ENCODE assay signal across 25 cellular contexts in genomic region chr5:140084466-140084865, GRCh38. TPM values are rescaled to one million over a fixed set of nuclear protein-coding genes. Genes with fewer than 3 reads are reported as not detected.
A peak's percentile ranks its signal among the peaks of the same experiment; 100 is the strongest.
DNase-seq lines count a peak whose midpoint lies in the region; ATAC-seq, FAIRE-seq and TF ChIP-seq lines count a peak whose summit lies in the region.
"Had no signal": no experiment of that assay in that cellular context is flagged by ENCODE, and none has a peak within 500 bp of the region (broad histone marks: within the 10 kb centered on the region; RNA-seq: fewer than 3 reads in every experiment).

No MANE protein-coding gene starts in this region.

- no peaks in the 10 kb centered on the region for H3K9me2 ChIP-seq in GM23248 (ENCODE audit: insufficient read depth)

- H3K4me3 Mint-ChIP-seq in activated T-cell treated with anti-CD3 and anti-CD28 coated beads, Interleukin-2, amount 50 U/mL, for 4 hours = no peak overlapping the region
- H3K4me3 Mint-ChIP-seq: activated CD4-positive, alpha-beta T cell treated with anti-CD3 and anti-CD28 coated beads, Interleukin-2, amount 10 ng/mL, durations not matched to agents 7 days and 5 days; activated T-helper 1 cell treated with anti-CD3 and anti-CD28 coated beads, Interleukin-12 subunit alpha, Interleukin-12 subunit beta, Interleukin-2, Interleukin-4 antibody, amounts not matched to agents 30 ng/mL and 10 ng/mL and 1 ng/mL, durations not matched to agents 14 hours and 24 hours and 36 hours; nephron had no signal

- no peak overlapping the region for H3K9ac ChIP-seq in GM23248
- H3K9ac ChIP-seq: BLaER1 treated with 17β-estradiol and CSF1 and Interleukin-3, amounts not matched to agents 10 nM and 100 nM had no signal

- no peak overlapping the region for H2AFZ ChIP-seq in GM23248

- DNase-seq in GM23248 = peak; percentile 1
- DNase-seq in adrenal gland = peak; percentile 20 to 63 (median 34)
- DNase-seq in hippocampal formation (lab: John Stamatoyannopoulos, UW) = peak; percentile 9 to 30
- peak; percentile 78 for DNase-seq in prostate gland (ENCODE audit: low spot score)
- no peak for DNase-seq in GM19239 (ENCODE audit: insufficient read length, low spot score)
- DNase-seq in glomerular visceral epithelial cell (ENCODE audit: extremely low spot score) = no peak
- DNase-seq in activated T-cell treated with anti-CD3 and anti-CD28 coated beads, Interleukin-2, amount 50 U/mL, for 4 hours = no peak
- DNase-seq: ACHN; activated CD4-positive, alpha-beta T cell treated with anti-CD3 and anti-CD28 coated beads, Interleukin-2, amount 10 ng/mL, durations not matched to agents 7 days and 5 days; aorta; central memory CD4-positive, alpha-beta T cell; dermis blood vessel endothelial cell; HCEC 1CT; NCI-H1105; NCI-H2029 treated with DMSO at 0.1 percent for 48 hours; NCI-H226; NCI-H82 had no signal

- TF ChIP-seq CTCF in adrenal gland (IDR thresholded peaks at IDR 0.05) = no peak
- TF ChIP-seq CTCF in prostate gland (IDR thresholded peaks at IDR 0.05) = no peak

- H4K20me1 ChIP-seq in GM23248 (ENCODE audit: insufficient read depth) = no peaks in the 10 kb centered on the region
- H4K20me1 ChIP-seq: BLaER1 treated with 17β-estradiol and CSF1 and Interleukin-3, amounts not matched to agents 10 nM and 100 nM had no signal

- ATAC-seq in esophagus mucosa = no peak
- ATAC-seq in activated T-cell treated with anti-CD3 and anti-CD28 coated beads, Interleukin-2, amount 50 U/mL, for 4 hours = no peak
- ATAC-seq: activated naive CD4-positive, alpha-beta T cell treated with anti-CD3 and anti-CD28 coated beads, Interleukin-2, amount 50 U/mL, for 72 hours; left lobe of liver had no signal

- H3K4me2 ChIP-seq in GM23248 (ENCODE audit: unreplicated experiment) = no peak overlapping the region
- H3K4me2 ChIP-seq: BLaER1 treated with 17β-estradiol and CSF1 and Interleukin-3, amounts not matched to agents 10 nM and 100 nM had no signal

- no peaks in the 10 kb centered on the region for H3K4me1 Mint-ChIP-seq in activated T-cell treated with anti-CD3 and anti-CD28 coated beads, Interleukin-2, amount 50 U/mL, for 4 hours (ENCODE audit: low read depth)
- H3K4me1 Mint-ChIP-seq: activated CD4-positive, alpha-beta T cell treated with anti-CD3 and anti-CD28 coated beads, Interleukin-2, amount 10 ng/mL, durations not matched to agents 7 days and 5 days; nephron had no signal

- H3K79me2 ChIP-seq in GM23248 (ENCODE audit: insufficient read depth) = no peaks in the 10 kb centered on the region

- no peak for FAIRE-seq in GM19239 (lab: Jason Lieb, UNC)
- FAIRE-seq: urothelium cell line had no signal

- H3K27me3 Mint-ChIP-seq in activated T-cell treated with anti-CD3 and anti-CD28 coated beads, Interleukin-2, amount 50 U/mL, for 4 hours (ENCODE audit: low read depth) = peaks cover 23% of the 10 kb centered on the region

- H3K4me1 ChIP-seq in GM23248 (ENCODE audit: insufficient read depth) = no peaks in the 10 kb centered on the region
- H3K4me1 ChIP-seq in adrenal gland (replicated peaks in 1 of 2) = no peaks in the 10 kb centered on the region
- no peaks in the 10 kb centered on the region for H3K4me1 ChIP-seq in prostate gland (replicated peaks)
- H3K4me1 ChIP-seq: BLaER1 treated with 17β-estradiol and CSF1 and Interleukin-3, amounts not matched to agents 10 nM and 100 nM had no signal

- H3K9me3 ChIP-seq in GM23248 (ENCODE audit: low read depth) (no peaks in the 10 kb centered on the region), adrenal gland (replicated peaks in 1 of 3) (no peaks in the 10 kb centered on the region), prostate gland (no peaks in the 10 kb centered on the region)

- no peaks in the 10 kb centered on the region for H3K36me3 ChIP-seq in GM23248 (ENCODE audit: low read depth)
- no peaks in the 10 kb centered on the region for H3K36me3 ChIP-seq in adrenal gland (replicated peaks in 1 of 2)
- no peaks in the 10 kb centered on the region for H3K36me3 ChIP-seq in prostate gland
- H3K36me3 ChIP-seq: BLaER1 treated with 17β-estradiol and CSF1 and Interleukin-3, amounts not matched to agents 10 nM and 100 nM had no signal

- 44 to 50% methylated on average over 7 of the region's 7 CpGs for WGBS in GM23248 (ENCODE audit: low coverage in 1 of 2, low lambda C conversion rate in 2 of 2, missing lambda C conversion rate in 2 of 2), 2 experiments
- WGBS in adrenal gland, 4 donors = 38 to 48% (median 43%) methylated on average over 7 of the region's 7 CpGs
- 35% methylated on average over 7 of the region's 7 CpGs for WGBS in prostate gland

- H3F3A ChIP-seq in GM23248 (ENCODE audit: insufficient read depth) = no peaks in the 10 kb centered on the region

- H3K4me3 ChIP-seq in GM23248 (no peak overlapping the region), adrenal gland (no peak overlapping the region), prostate gland (no peak overlapping the region)
- H3K4me3 ChIP-seq: BLaER1 treated with 17β-estradiol and CSF1 and Interleukin-3, amounts not matched to agents 10 nM and 100 nM had no signal

- intact Hi-C loops in adrenal gland (cut with DNase I) = loop anchor here in 1 of 2 donors (5.0 kb wide), 1 partner anchor 63 kb away; no protein-coding TSS in a partner anchor
- intact Hi-C loops in prostate gland (cut with DNase I) = no loop called here

- H3K27ac ChIP-seq in GM23248 = no peak overlapping the region
- no peak overlapping the region for H3K27ac ChIP-seq in adrenal gland
- no peak overlapping the region for H3K27ac ChIP-seq in prostate gland
- H3K27ac ChIP-seq: BLaER1 treated with 17β-estradiol and CSF1 and Interleukin-3, amounts not matched to agents 10 nM and 100 nM had no signal

- H3K27me3 ChIP-seq in GM23248 (replicated peaks; ENCODE audit: insufficient read depth) (peaks cover 54% of the 10 kb centered on the region), adrenal gland (no peaks in the 10 kb centered on the region), prostate gland (replicated peaks; ENCODE audit: insufficient read depth) (no peaks in the 10 kb centered on the region)
- H3K27me3 ChIP-seq: BLaER1 treated with 17β-estradiol and CSF1 and Interleukin-3, amounts not matched to agents 10 nM and 100 nM had no signal

- TF ChIP-seq POLR2A in adrenal gland (IDR thresholded peaks at IDR 0.05) (no peak), prostate gland (IDR thresholded peaks at IDR 0.05) (no peak)

- no peaks in the 10 kb centered on the region for H3K36me3 Mint-ChIP-seq in activated T-cell treated with anti-CD3 and anti-CD28 coated beads, Interleukin-2, amount 50 U/mL, for 4 hours (ENCODE audit: insufficient read depth)

- in situ Hi-C loops in GM23248 (cut with MboI) = no loop called here

- peaks cover 5% of the 10 kb centered on the region for H3K9me3 Mint-ChIP-seq in activated T-cell treated with anti-CD3 and anti-CD28 coated beads, Interleukin-2, amount 50 U/mL, for 4 hours

RNA-seq across cellular contexts. Expression of gene PURA, which starts 29.4 kb away (rescaled TPM):
- 24.2 and 30.6 TPM in 2 replicates for total RNA-seq in GM23248 (2014; rRNA removed; shearing (Covaris generic))
- polyA plus RNA-seq in GM23248 (2016; fragmentation: Nextera tagmentation; extraction: Ambion mirVana) = 7.9 and 10.7 TPM in 2 replicates
- total RNA-seq in adrenal gland = 10 to 100 TPM; 19.0 to 37.0 (median 25.4) TPM
- polyA plus RNA-seq in adrenal gland = 10 to 100 TPM in 1 of 3 donors, 1 to 10 TPM in 2; 4.9 to 14.0 (median 10.0) TPM
- 10 to 100 TPM; 24.2 to 27.2 TPM for total RNA-seq in prostate gland
- total RNA-seq in esophagus mucosa = 7.3 TPM
- total RNA-seq in activated T-cell treated with anti-CD3 and anti-CD28 coated beads, Interleukin-2, amount 50 U/mL, for 4 hours = 1 to 10 TPM; 9.8 to 9.9 (median 9.8) TPM

RNA-seq across cellular contexts. Expression of gene IGIP, which starts 41.3 kb away (rescaled TPM):
- total RNA-seq in GM23248 (2014; rRNA removed; shearing (Covaris generic)) = 13.0 and 16.3 TPM in 2 replicates
- 3.4 and 3.5 TPM in 2 replicates for polyA plus RNA-seq in GM23248 (2016; fragmentation: Nextera tagmentation; extraction: Ambion mirVana)
- total RNA-seq in adrenal gland = 10 to 100 TPM in 7 of 8 donors, 1 to 10 TPM in 1; 8.8 to 25.9 (median 13.8) TPM
- polyA plus RNA-seq in adrenal gland = 10 to 100 TPM in 2 of 3 donors, 1 to 10 TPM in 1; 5.6 to 14.8 (median 10.9) TPM
- total RNA-seq in prostate gland = 10 to 100 TPM; 10.5 to 13.8 TPM
- total RNA-seq in esophagus mucosa = 2.6 TPM
- total RNA-seq in activated T-cell treated with anti-CD3 and anti-CD28 coated beads, Interleukin-2, amount 50 U/mL, for 4 hours = 1 to 10 TPM; 1.0 to 1.8 (median 1.5) TPM

RNA-seq across cellular contexts. Expression of gene NRG2, which starts 41.4 kb away (rescaled TPM):
- not detected in 2 replicates for total RNA-seq in GM23248 (2014; rRNA removed; shearing (Covaris generic))
- polyA plus RNA-seq in GM23248 (2016; fragmentation: Nextera tagmentation; extraction: Ambion mirVana) (0.05 TPM in 1 of 2 replicates, not detected in the other), adrenal gland (1 to 10 TPM; 5.0 to 6.5 (median 5.0) TPM)
- total RNA-seq in adrenal gland (10 to 100 TPM in 5 of 8 donors, 1 to 10 TPM in 3; 5.1 to 16.7 (median 11.0) TPM), prostate gland (10 to 100 TPM in 1 of 2 donors, 1 to 10 TPM in 1; 6.6 to 11.1 TPM), esophagus mucosa (1.9 TPM)
- under 1 TPM; 0.16 to 0.30 (median 0.23) TPM for total RNA-seq in activated T-cell treated with anti-CD3 and anti-CD28 coated beads, Interleukin-2, amount 50 U/mL, for 4 hours
- total RNA-seq: activated CD4-positive, alpha-beta T cell treated with anti-CD3 and anti-CD28 coated beads, Interleukin-2, amount 10 ng/mL, durations not matched to agents 7 days and 5 days; T-helper 2 cell treated with Interferon-gamma antibody and Interleukin-4, amounts not matched to agents 100 ng/mL and 5 ng/mL, for 36 hours had no signal

Comparison
In these comparisons a context has a peak if more than half of its experiments do, and no peak if none do; other contexts are left out.
1. DNase-seq: peak in GM23248 (single experiment), adrenal gland (7 of 7), hippocampal formation (2 of 2) and prostate gland (single experiment); none in GM19239 (single experiment), glomerular visceral epithelial cell (single experiment) and activated T-cell treated with anti-CD3 and anti-CD28 coated beads, Interleukin-2, amount 50 U/mL, for 4 hours (single experiment).